8 cellular contexts compared by ENCODE assay signal in genomic region chr4:7939377-7940108, GRCh38. TPM values are rescaled to one million over a fixed set of nuclear protein-coding genes. Genes with fewer than 3 reads are reported as not detected.
DNase-seq lines count a peak whose midpoint lies in the region; ATAC-seq and FAIRE-seq lines count a peak whose summit lies in the region.

Gene AFAP1, minus strand, starts transcription at chr4:7939861. Its CDS starts 67,783 bp downstream, at chr4:7872078.

- DNase-seq in C1 segment of cervical spinal cord (lab: John Stamatoyannopoulos, UW) (peak in 13 of 14 donors; percentile 31 to 91 (median 63)), HTR-8/SVneo (ENCODE audit: insufficient read length, low spot score) (peak; percentile 94), SHP77 (lab: John Stamatoyannopoulos, UW) (peak; percentile 44 to 57), activated gamma-delta T cell (lab: John Stamatoyannopoulos, UW) (peak; percentile 82), fibroblast of the conjunctiva (ENCODE audit: low read depth) (peak; percentile 66)
- peak; percentile 87 for DNase-seq in natural killer cell treated with Interleukin-12 subunit alpha and Interleukin-12 subunit beta and Interleukin-15 and Interleukin-18, amount 100 ng/mL, for 72 hours (ENCODE audit: low spot score)

- H3K9me3 Mint-ChIP-seq in natural killer cell treated with Interleukin-12 subunit alpha and Interleukin-12 subunit beta and Interleukin-15 and Interleukin-18, amount 100 ng/mL, for 72 hours: no peaks in the 10 kb centered on the region
- H3K9me3 Mint-ChIP-seq in stimulated activated memory B cell treated with anti-CD40 and anti-IgM and Interleukin-4, amounts not matched to agents 10 μg/mL and 1 μg/mL and 100 μg/mL, for 72 hours: no peaks in the 10 kb centered on the region

- peak; percentile 93 for FAIRE-seq in HTR-8/SVneo (lab: Jason Lieb, UNC)

- peak within 1 kb of the TSS; percentile 32 for H3K4me3 Mint-ChIP-seq in natural killer cell treated with Interleukin-12 subunit alpha and Interleukin-12 subunit beta and Interleukin-15 and Interleukin-18, amount 100 ng/mL, for 72 hours
- no peak within 1 kb of the TSS for H3K4me3 Mint-ChIP-seq in stimulated activated memory B cell treated with anti-CD40 and anti-IgM and Interleukin-4, amounts not matched to agents 10 μg/mL and 1 μg/mL and 100 μg/mL, for 72 hours

- H3K27me3 Mint-ChIP-seq in natural killer cell treated with Interleukin-12 subunit alpha and Interleukin-12 subunit beta and Interleukin-15 and Interleukin-18, amount 100 ng/mL, for 72 hours: peaks cover 0 to 19% of the 10 kb centered on the region in 2 donors
- H3K27me3 Mint-ChIP-seq in stimulated activated memory B cell treated with anti-CD40 and anti-IgM and Interleukin-4, amounts not matched to agents 10 μg/mL and 1 μg/mL and 100 μg/mL, for 72 hours: peaks cover 66% of the 10 kb centered on the region

- ATAC-seq in GM19467 (IDR thresholded peaks at IDR 0.05; ENCODE audit: unreplicated experiment): peak; percentile 80
- ATAC-seq in natural killer cell treated with Interleukin-12 subunit alpha and Interleukin-12 subunit beta and Interleukin-15 and Interleukin-18, amount 100 ng/mL, for 72 hours: peak; percentile 97 to 99
- peak; percentile 84 for ATAC-seq in stimulated activated memory B cell treated with anti-CD40 and anti-IgM and Interleukin-4, amounts not matched to agents 10 μg/mL and 1 μg/mL and 100 μg/mL, for 72 hours

- peaks cover 5 to 12% of the 10 kb centered on the region in 2 donors for H3K4me1 Mint-ChIP-seq in natural killer cell treated with Interleukin-12 subunit alpha and Interleukin-12 subunit beta and Interleukin-15 and Interleukin-18, amount 100 ng/mL, for 72 hours (ENCODE audit: low read depth in 2 of 2)
- H3K4me1 Mint-ChIP-seq in stimulated activated memory B cell treated with anti-CD40 and anti-IgM and Interleukin-4, amounts not matched to agents 10 μg/mL and 1 μg/mL and 100 μg/mL, for 72 hours: peaks cover 4% of the 10 kb centered on the region

- no peaks in the 10 kb centered on the region for H3K36me3 Mint-ChIP-seq in natural killer cell treated with Interleukin-12 subunit alpha and Interleukin-12 subunit beta and Interleukin-15 and Interleukin-18, amount 100 ng/mL, for 72 hours
- H3K36me3 Mint-ChIP-seq in stimulated activated memory B cell treated with anti-CD40 and anti-IgM and Interleukin-4, amounts not matched to agents 10 μg/mL and 1 μg/mL and 100 μg/mL, for 72 hours: no peaks in the 10 kb centered on the region

- no peak within 1 kb of the TSS for H3K27ac Mint-ChIP-seq in natural killer cell treated with Interleukin-12 subunit alpha and Interleukin-12 subunit beta and Interleukin-15 and Interleukin-18, amount 100 ng/mL, for 72 hours
- H3K27ac Mint-ChIP-seq in stimulated activated memory B cell treated with anti-CD40 and anti-IgM and Interleukin-4, amounts not matched to agents 10 μg/mL and 1 μg/mL and 100 μg/mL, for 72 hours: no peak within 1 kb of the TSS

RNA-seq across cellular contexts. Expression of gene AFAP1, which starts in this region (rescaled TPM):
- total RNA-seq in natural killer cell treated with Interleukin-12 subunit alpha and Interleukin-12 subunit beta and Interleukin-15 and Interleukin-18, amount 100 ng/mL, for 72 hours: 1 to 10 TPM; 7.2 to 9.1 TPM

Comparison
In these comparisons a context has a peak if more than half of its experiments do, and no peak if none do; other contexts are left out.
1. Peak in every context shown above with its lines: DNase-seq and ATAC-seq.